In genomic region chr2:97113882-97114255, GRCh38 we compare ENCODE assay signal across 8 cellular contexts. TPM values are rescaled to one million over a fixed set of nuclear protein-coding genes. Genes with fewer than 3 reads are reported as not detected.
DNase-seq lines count a peak whose midpoint lies in the region; ATAC-seq, FAIRE-seq and TF ChIP-seq lines count a peak whose summit lies in the region.
"Not testable (repeated sequence)": the region's sequence is repeated elsewhere in the genome, so short reads cannot be mapped to it uniquely, and the experiment has no call there.

No MANE protein-coding gene starts in this region.

- POLR2A ChIA-PET in HCT116 (lab: Charles Lee); endothelial cell of umbilical vein (lab: Charles Lee): not testable (repeated sequence)

- RAD21 ChIA-PET in HCT116 (lab: Charles Lee; ENCODE audit: low non-redundant PET in 1 of 2, low total read pairs in 2 of 2, uncharacterized antibody in 2 of 2, unreplicated experiment in 2 of 2): not testable (repeated sequence)

- H3K27me3 ChIP-seq in BE2C; HCT116 (ENCODE audit: insufficient read depth, low read length); RWPE2 (ENCODE audit: insufficient read depth, poor library complexity, severe bottlenecking); endothelial cell of umbilical vein (ENCODE audit: control insufficient read depth in 2 of 2, insufficient read depth in 2 of 2, low read length in 2 of 2); iPS-20b (ENCODE audit: insufficient read depth, low read length); neural cell (ENCODE audit: insufficient read depth, low read depth, low read length): not testable (repeated sequence)

- not testable (repeated sequence) for H3K4me1 Mint-ChIP-seq in activated naive CD8-positive, alpha-beta T cell treated with anti-CD3 and anti-CD28 coated beads for 36 hours
- H3K4me1 Mint-ChIP-seq in stimulated activated naive CD8-positive, alpha-beta T cell treated with anti-CD3 and anti-CD28 coated beads, Interleukin-15, Interleukin-2, amounts not matched to agents 100 ng/mL and 50 ng/mL, for 24 hours (ENCODE audit: low read depth): peaks cover 10% of the 10 kb centered on the region

- TF ChIP-seq RAD21 in HCT116 (IDR thresholded peaks at IDR 0.05; ENCODE audit: low read depth); neural cell (conservative IDR thresholded peaks at IDR 0.05): not testable (repeated sequence)

- not testable (repeated sequence) for H3K36me3 Mint-ChIP-seq in activated naive CD8-positive, alpha-beta T cell treated with anti-CD3 and anti-CD28 coated beads for 36 hours; stimulated activated naive CD8-positive, alpha-beta T cell treated with anti-CD3 and anti-CD28 coated beads, Interleukin-15, Interleukin-2, amounts not matched to agents 100 ng/mL and 50 ng/mL, for 24 hours (ENCODE audit: low read depth)

- TF ChIP-seq CTCF in BE2C (IDR thresholded peaks at IDR 0.05; ENCODE audit: low read depth, low read length); HCT116 (IDR thresholded peaks at IDR 0.05 in 2 of 3, conservative IDR thresholded peaks at IDR 0.05 in 1 of 3; ENCODE audit: borderline replicate concordance in 1 of 3, insufficient read depth in 1 of 3, low read depth in 2 of 3, low read length in 2 of 3); RWPE2 (IDR thresholded peaks at IDR 0.05; ENCODE audit: poor library complexity, severe bottlenecking); endothelial cell of umbilical vein (IDR thresholded peaks at IDR 0.05; ENCODE audit: extremely low read depth in 1 of 2, insufficient read depth in 1 of 2, low read depth in 1 of 2, low read length in 2 of 2); neural cell (IDR thresholded peaks at IDR 0.05; ENCODE audit: poor library complexity, severe bottlenecking): not testable (repeated sequence)

- not testable (repeated sequence) for H3K79me2 ChIP-seq in HCT116 (ENCODE audit: insufficient read depth, low read length); endothelial cell of umbilical vein (ENCODE audit: control insufficient read depth, insufficient read depth, low read length); neural cell (replicated peaks; ENCODE audit: insufficient read depth, low read length)

- not testable (repeated sequence) for H2AFZ ChIP-seq in HCT116 (ENCODE audit: low read depth, low read length, poor library complexity, severe bottlenecking)
- H2AFZ ChIP-seq in endothelial cell of umbilical vein (ENCODE audit: low read depth, low read length) (peak overlapping the region; percentile 96), neural cell (ENCODE audit: low read depth, low read length) (peak overlapping the region; percentile 8)

- H3K9ac ChIP-seq in HCT116 (ENCODE audit: low read length): peak overlapping the region; percentile 74
- H3K9ac ChIP-seq in endothelial cell of umbilical vein (replicated peaks; ENCODE audit: extremely low read depth, insufficient read depth, low read length): peak overlapping the region; percentile 73
- peak overlapping the region; percentile 56; the same call in 1 of the 2 replicates for H3K9ac ChIP-seq in iPS-20b (ENCODE audit: low read depth, low read length)
- H3K9ac ChIP-seq in neural cell (ENCODE audit: low read length): peak overlapping the region; percentile 84

- not testable (repeated sequence) for H3F3A ChIP-seq in neural cell (ENCODE audit: insufficient read depth, low read length, poor library complexity, severe bottlenecking)

- H3K36me3 ChIP-seq in BE2C; HCT116 (ENCODE audit: control insufficient read depth in 1 of 2, insufficient read depth in 2 of 2, low read length in 2 of 2); RWPE2 (ENCODE audit: low read depth); endothelial cell of umbilical vein (ENCODE audit: control insufficient read depth in 2 of 2, extremely low read depth in 1 of 2, insufficient read depth in 2 of 2, low read length in 2 of 2); iPS-20b (ENCODE audit: insufficient read depth, low read depth, low read length); neural cell (ENCODE audit: insufficient read depth, low read length): not testable (repeated sequence)

- not testable (repeated sequence) for H3K27me3 Mint-ChIP-seq in activated naive CD8-positive, alpha-beta T cell treated with anti-CD3 and anti-CD28 coated beads for 36 hours; stimulated activated naive CD8-positive, alpha-beta T cell treated with anti-CD3 and anti-CD28 coated beads, Interleukin-15, Interleukin-2, amounts not matched to agents 100 ng/mL and 50 ng/mL, for 24 hours

- not testable (repeated sequence) for H3K9me2 ChIP-seq in HCT116 (ENCODE audit: insufficient read depth); neural cell (ENCODE audit: insufficient read depth, low read length)

- intact Hi-C loops in HCT116 (cut with micrococcal nuclease) (loop anchor here (2.0 to 5.0 kb wide), 4 partner anchors 101 to 562 kb away; partner anchors contain the start of gene ANKRD39), endothelial cell of umbilical vein (cut with micrococcal nuclease) (loop anchor here (1.0 kb wide), 1 partner anchor 256 kb away; the partner anchor contains the start of gene ANKRD39)

- not testable (repeated sequence) for DNase-seq in BE2C; HCT116 (ENCODE audit: low read depth, low spot score); RWPE2 (ENCODE audit: low spot score); endothelial cell of umbilical vein (ENCODE audit: low read depth, low spot score)
- peak; percentile 7 for DNase-seq in activated naive CD8-positive, alpha-beta T cell treated with anti-CD3 and anti-CD28 coated beads for 36 hours

- not testable (repeated sequence) for H3K4me1 ChIP-seq in BE2C; HCT116 (ENCODE audit: control insufficient read depth in 1 of 2, insufficient read depth in 2 of 2, low read length in 2 of 2); RWPE2 (ENCODE audit: insufficient read depth, poor library complexity, severe bottlenecking); endothelial cell of umbilical vein (ENCODE audit: control insufficient read depth, extremely low read depth, insufficient read depth, low read length); iPS-20b (ENCODE audit: insufficient read depth, low read length)

- H3K4me3 ChIP-seq in BE2C (ENCODE audit: low read depth, low read length): peak overlapping the region; percentile 58
- H3K4me3 ChIP-seq in HCT116 (replicated peaks in 1 of 2; ENCODE audit: low read depth in 1 of 2, low read length in 2 of 2): peak overlapping the region; percentile 68 to 70
- peak overlapping the region; percentile 65 for H3K4me3 ChIP-seq in RWPE2 (ENCODE audit: severe bottlenecking)
- peak overlapping the region; percentile 59 to 70 (median 66) for H3K4me3 ChIP-seq in endothelial cell of umbilical vein (replicated peaks in 1 of 3; ENCODE audit: insufficient read depth in 1 of 3, low read depth in 1 of 3, low read length in 3 of 3)
- peak overlapping the region; percentile 71 for H3K4me3 ChIP-seq in iPS-20b (ENCODE audit: low read length)
- peak overlapping the region; percentile 69 for H3K4me3 ChIP-seq in neural cell (ENCODE audit: low read length)

- dilution Hi-C loops in endothelial cell of umbilical vein (cut with MboI; ENCODE audit: extremely low pct_ligation_motif_present, low sequenced_read_pairs): not testable (repeated sequence)

- not testable (repeated sequence) for H3K9me1 ChIP-seq in endothelial cell of umbilical vein (replicated peaks; ENCODE audit: control insufficient read depth, extremely low read depth, insufficient read depth, low read length)

- H4K20me1 ChIP-seq in HCT116 (ENCODE audit: insufficient read depth); endothelial cell of umbilical vein (replicated peaks; ENCODE audit: control insufficient read depth, extremely low read depth, insufficient read depth, low read length); neural cell (ENCODE audit: insufficient read depth): not testable (repeated sequence)

- FAIRE-seq in endothelial cell of umbilical vein (lab: Jason Lieb, UNC): not testable (repeated sequence)

- BruUV-seq in HCT116 (replicated peaks; lab: Mats Ljungman, UMichigan); endothelial cell of umbilical vein (replicated peaks; lab: Mats Ljungman, UMichigan): not testable (repeated sequence)

- H3K27ac ChIP-seq in HCT116 (ENCODE audit: low read depth, low read length) (peak overlapping the region; percentile 89), RWPE2 (ENCODE audit: poor library complexity, severe bottlenecking) (peak overlapping the region; percentile 81), endothelial cell of umbilical vein (ENCODE audit: insufficient read depth, low read depth, low read length) (peak overlapping the region; percentile 48), neural cell (ENCODE audit: low read length) (peak overlapping the region; percentile 88)
- H3K27ac ChIP-seq in iPS-20b (ENCODE audit: low read length): not testable (repeated sequence)

- H3K9me3 Mint-ChIP-seq in activated naive CD8-positive, alpha-beta T cell treated with anti-CD3 and anti-CD28 coated beads for 36 hours; stimulated activated naive CD8-positive, alpha-beta T cell treated with anti-CD3 and anti-CD28 coated beads, Interleukin-15, Interleukin-2, amounts not matched to agents 100 ng/mL and 50 ng/mL, for 24 hours: not testable (repeated sequence)

- not testable (repeated sequence) for TF ChIP-seq POLR2A in HCT116 (IDR thresholded peaks at IDR 0.05; ENCODE audit: borderline replicate concordance, extremely low read depth, insufficient read depth, insufficient read length); endothelial cell of umbilical vein (IDR thresholded peaks at IDR 0.05; ENCODE audit: low read depth, low read length)

- H3K4me2 ChIP-seq in HCT116 (ENCODE audit: low read length) (peak overlapping the region; percentile 75), endothelial cell of umbilical vein (ENCODE audit: insufficient read depth, low read length) (peak overlapping the region; percentile 42)
- not testable (repeated sequence) for H3K4me2 ChIP-seq in neural cell (ENCODE audit: low read length)

- ATAC-seq in HCT116 (peak; percentile 31), RWPE2 (ENCODE audit: low read depth) (peak; percentile 26)

- H3K27ac Mint-ChIP-seq in activated naive CD8-positive, alpha-beta T cell treated with anti-CD3 and anti-CD28 coated beads for 36 hours: peak overlapping the region; percentile 93
- peak overlapping the region; percentile 99 for H3K27ac Mint-ChIP-seq in stimulated activated naive CD8-positive, alpha-beta T cell treated with anti-CD3 and anti-CD28 coated beads, Interleukin-15, Interleukin-2, amounts not matched to agents 100 ng/mL and 50 ng/mL, for 24 hours

- peak overlapping the region; percentile 98 for H3K4me3 Mint-ChIP-seq in activated naive CD8-positive, alpha-beta T cell treated with anti-CD3 and anti-CD28 coated beads for 36 hours
- H3K4me3 Mint-ChIP-seq in stimulated activated naive CD8-positive, alpha-beta T cell treated with anti-CD3 and anti-CD28 coated beads, Interleukin-15, Interleukin-2, amounts not matched to agents 100 ng/mL and 50 ng/mL, for 24 hours: peak overlapping the region; percentile 99

- CTCF ChIA-PET in HCT116 (lab: Charles Lee); endothelial cell of umbilical vein (lab: Charles Lee): not testable (repeated sequence)

- TF ChIP-seq EP300 in neural cell (conservative IDR thresholded peaks at IDR 0.05; ENCODE audit: poor library complexity, severe bottlenecking): not testable (repeated sequence)

- not testable (repeated sequence) for H3K9me3 ChIP-seq in BE2C; HCT116 (ENCODE audit: control insufficient read depth in 1 of 2, insufficient read depth in 1 of 2, low read depth in 1 of 2, low read length in 2 of 2); RWPE2 (ENCODE audit: severe bottlenecking); endothelial cell of umbilical vein (replicated peaks; ENCODE audit: control insufficient read depth, insufficient read depth, low read length); iPS-20b (ENCODE audit: insufficient read depth, low read depth, low read length); neural cell (ENCODE audit: low read length)

RNA-seq across cellular contexts. Expression of gene ANKRD36, which starts 0.9 kb away (rescaled TPM):
- polyA plus RNA-seq in BE2C (2012; ENCODE audit: insufficient read depth, insufficient read length, low read depth): 1.7 TPM
- 16.5 TPM for total RNA-seq in HCT116 (2021; ENCODE audit: unreplicated experiment)
- polyA plus RNA-seq in HCT116 (2012): 3.8 and 4.6 TPM in 2 replicates
- 10 to 100 TPM; 14.6 to 16.8 TPM for total RNA-seq in activated naive CD8-positive, alpha-beta T cell treated with anti-CD3 and anti-CD28 coated beads for 36 hours
- 55.0 and 91.7 TPM in 2 replicates for total RNA-seq in endothelial cell of umbilical vein
- polyA plus RNA-seq in endothelial cell of umbilical vein: 6.7 and 7.2 TPM in 2 replicates
- 3.0 and 3.2 TPM in 2 replicates for polyA plus RNA-seq in endothelial cell of umbilical vein (2011; cell fraction: cytosol; rRNA removed)
- 98.0 and 98.3 TPM in 2 replicates for polyA plus RNA-seq in endothelial cell of umbilical vein (2011; cell fraction: nucleus; rRNA removed)
- 8.7 and 10.6 TPM in 2 replicates for polyA plus RNA-seq in endothelial cell of umbilical vein (2012)
- polyA minus RNA-seq in endothelial cell of umbilical vein: 121 and 123 TPM in 2 replicates
- polyA minus RNA-seq in endothelial cell of umbilical vein (2011; cell fraction: cytosol; rRNA and poly(A)+ RNA removed): 3.4 TPM
- 336 and 424 TPM in 2 replicates for polyA minus RNA-seq in endothelial cell of umbilical vein (2011; cell fraction: nucleus; rRNA and poly(A)+ RNA removed)
- 72.8 and 81.5 TPM in 2 replicates for polyA plus RNA-seq in neural cell
- 432 and 559 TPM in 2 replicates for polyA minus RNA-seq in neural cell

RNA-seq across cellular contexts. Expression of gene FAHD2B, which starts 19.2 kb away (rescaled TPM):
- polyA plus RNA-seq in BE2C (2012; ENCODE audit: insufficient read depth, insufficient read length, low read depth): 7.7 TPM
- total RNA-seq in HCT116 (2021; ENCODE audit: unreplicated experiment): 25.3 TPM
- 28.9 and 30.7 TPM in 2 replicates for polyA plus RNA-seq in HCT116 (2012)
- total RNA-seq in activated naive CD8-positive, alpha-beta T cell treated with anti-CD3 and anti-CD28 coated beads for 36 hours: 10 to 100 TPM; 19.3 to 20.5 TPM
- 9.2 and 12.0 TPM in 2 replicates for total RNA-seq in endothelial cell of umbilical vein
- 7.8 and 9.5 TPM in 2 replicates for polyA plus RNA-seq in endothelial cell of umbilical vein
- 8.0 and 8.8 TPM in 2 replicates for polyA plus RNA-seq in endothelial cell of umbilical vein (2011; cell fraction: cytosol; rRNA removed)
- 13.9 and 15.9 TPM in 2 replicates for polyA plus RNA-seq in endothelial cell of umbilical vein (2011; cell fraction: nucleus; rRNA removed)
- 6.8 and 8.8 TPM in 2 replicates for polyA plus RNA-seq in endothelial cell of umbilical vein (2012)
- polyA minus RNA-seq in endothelial cell of umbilical vein: 7.2 and 8.1 TPM in 2 replicates
- polyA minus RNA-seq in endothelial cell of umbilical vein (2011; cell fraction: cytosol; rRNA and poly(A)+ RNA removed): 16.1 TPM
- 2.6 and 5.5 TPM in 2 replicates for polyA minus RNA-seq in endothelial cell of umbilical vein (2011; cell fraction: nucleus; rRNA and poly(A)+ RNA removed)
- 17.3 and 23.8 TPM in 2 replicates for polyA plus RNA-seq in neural cell
- polyA minus RNA-seq in neural cell: 5.4 and 6.9 TPM in 2 replicates
